ENCODE assay signal across 15 cellular contexts in genomic region chr10:88949912-88950664, GRCh38. TPM values are rescaled to one million over a fixed set of nuclear protein-coding genes. Genes with fewer than 3 reads are reported as not detected.
A peak's percentile ranks its signal among the peaks of the same experiment; 100 is the strongest.
DNase-seq lines count a peak whose midpoint lies in the region; ATAC-seq and TF ChIP-seq lines count a peak whose summit lies in the region.
"Had no signal": no experiment of that assay in that cellular context is flagged by ENCODE, and none has a peak within 500 bp of the region (broad histone marks: within the 10 kb centered on the region; RNA-seq: fewer than 3 reads in every experiment).

No MANE protein-coding gene starts in this region.

- intact Hi-C loops in gastrocnemius medialis (cut with DNase I; ENCODE audit: low total_unique reads): no loop called here

- TF ChIP-seq POLR2A in gastrocnemius medialis (IDR thresholded peaks at IDR 0.05): no peak

- H3K9me3 ChIP-seq in SK-N-MC (ENCODE audit: low read depth, low read length): no peaks in the 10 kb centered on the region
- no peaks in the 10 kb centered on the region for H3K9me3 ChIP-seq in gastrocnemius medialis

- H3K27ac ChIP-seq in SK-N-MC: peak overlapping the region; percentile 94
- peak overlapping the region; percentile 67 to 79 (median 70) for H3K27ac ChIP-seq in gastrocnemius medialis
- H3K27ac ChIP-seq: KMS-11 had no signal

- no peak for TF ChIP-seq CTCF in fibroblast of pulmonary artery (IDR thresholded peaks at IDR 0.05; ENCODE audit: low read length, missing control alignments)
- TF ChIP-seq CTCF in gastrocnemius medialis (IDR thresholded peaks at IDR 0.05 in 4 of 5, conservative IDR thresholded peaks at IDR 0.05 in 1 of 5): no peak

- H3K4me1 ChIP-seq in gastrocnemius medialis: peaks cover 0 to 8% of the 10 kb centered on the region in 2 donors

- H3K36me3 ChIP-seq in SK-N-MC (ENCODE audit: insufficient read depth, low read length) (no peaks in the 10 kb centered on the region), gastrocnemius medialis (no peaks in the 10 kb centered on the region)

- ATAC-seq in gastrocnemius medialis (no peak), GM19397 (IDR thresholded peaks at IDR 0.05; ENCODE audit: unreplicated experiment) (no peak), HG03025 (IDR thresholded peaks at IDR 0.05; ENCODE audit: low FRiP score, unreplicated experiment) (no peak), left lobe of liver (no peak)

- H3K9ac ChIP-seq in SK-N-MC (ENCODE audit: insufficient read length): peak overlapping the region; percentile 70
- H3K9ac ChIP-seq: KMS-11 had no signal

- H3K27me3 ChIP-seq in gastrocnemius medialis: no peaks in the 10 kb centered on the region

- H3K4me3 ChIP-seq in SK-N-MC (peak overlapping the region; percentile 36), fibroblast of pulmonary artery (replicated peaks; ENCODE audit: low read depth, low read length) (peak overlapping the region; percentile 49), gastrocnemius medialis (peak overlapping the region in 3 of 4 donors; percentile 16 to 40 (median 29))

- in situ Hi-C loops in gastrocnemius medialis (cut with MboI; ENCODE audit: low sequenced_read_pairs in 4 of 4): no loop called here

- DNase-seq in CD1c-positive myeloid dendritic cell (ENCODE audit: extremely low spot score): peak; percentile 23
- DNase-seq in SK-N-MC (ENCODE audit: low read depth, low spot score): peak; percentile 39
- DNase-seq in fibroblast of pulmonary artery (ENCODE audit: low read depth): peak; percentile 31
- no peak for DNase-seq in gastrocnemius medialis
- DNase-seq in left lobe of liver (ENCODE audit: low spot score): no peak
- DNase-seq in foreskin melanocyte: no peak
- DNase-seq: activated CD8-positive, alpha-beta memory T cell treated with anti-CD3 and anti-CD28 coated beads, Interleukin-2, amount 50 U/mL, for 48 hours; amniotic stem cell; CD4-positive, alpha-beta T cell; GOT3; NCI-H2107; occipital lobe had no signal

RNA-seq across cellular contexts. Expression of gene ACTA2, which starts 2.5 kb away (rescaled TPM):
- total RNA-seq in gastrocnemius medialis (100 to 1,000 TPM in 1 of 4 donors, 10 to 100 TPM in 3; 23.4 to 119 (median 74.2) TPM), left lobe of liver (17.0 TPM)

RNA-seq across cellular contexts. Expression of gene FAS, which starts 40.5 kb away (rescaled TPM):
- total RNA-seq in gastrocnemius medialis (1 to 10 TPM; 2.7 to 5.9 (median 4.9) TPM), left lobe of liver (13.0 TPM)

Comparison
In these comparisons a context has a peak if more than half of its experiments do, and no peak if none do; other contexts are left out.
1. DNase-seq: peak in CD1c-positive myeloid dendritic cell (single experiment), SK-N-MC (single experiment) and fibroblast of pulmonary artery (single experiment); none in gastrocnemius medialis (0 of 2), left lobe of liver (single experiment) and foreskin melanocyte (single experiment).
2. Peak in every context shown above with its lines, with median percentiles within 50 percentile points of each other: H3K4me3 ChIP-seq.